ENCODE assay signal across 20 cellular contexts in genomic region chr3:123424999-123425386, GRCh38. TPM values are rescaled to one million over a fixed set of nuclear protein-coding genes. Genes with fewer than 3 reads are reported as not detected.
A peak's percentile ranks its signal among the peaks of the same experiment; 100 is the strongest.
DNase-seq lines count a peak whose midpoint lies in the region; ATAC-seq and TF ChIP-seq lines count a peak whose summit lies in the region.
"Had no signal": no experiment of that assay in that cellular context is flagged by ENCODE, and none has a peak within 500 bp of the region (broad histone marks: within the 10 kb centered on the region; RNA-seq: fewer than 3 reads in every experiment).

No MANE protein-coding gene starts in this region.

- DNase-seq in ascending aorta (ENCODE audit: low spot score in 2 of 2) (no peak), esophagus muscularis mucosa (ENCODE audit: extremely low spot score) (no peak), medulla oblongata (ENCODE audit: extremely low spot score) (peak; percentile 37), testis (no peak), NCI-H187 (lab: John Stamatoyannopoulos, UW) (no peak)
- DNase-seq: activated CD4-positive, alpha-beta T cell treated with anti-CD3 and anti-CD28 coated beads for 36 hours; activated gamma-delta T cell treated with Interleukin-2 at 50 U/mL for 16 hours; Calu3; H7; Karpas-422; naive B cell; SK-N-SH; stimulated activated CD4-positive, alpha-beta T cell treated with anti-CD3 and anti-CD28 coated beads, Interleukin-15, amount 100 ng/mL, for 24 hours; stimulated activated naive CD8-positive, alpha-beta T cell treated with anti-CD3 and anti-CD28 coated beads, Interleukin-15, amount 100 ng/mL, for 72 hours; T-helper 2 cell had no signal

- peak overlapping the region; percentile 85 to 87 for H3K27ac ChIP-seq in ascending aorta
- H3K27ac ChIP-seq in esophagus muscularis mucosa (replicated peaks in 1 of 4): peak overlapping the region; percentile 91 to 97 (median 94)
- H3K27ac ChIP-seq in testis: peak overlapping the region; percentile 48 to 71
- H3K27ac ChIP-seq: C4-2B had no signal

- peaks cover 9% of the 10 kb centered on the region for H3K27me3 Mint-ChIP-seq in activated T-helper 17 cell treated with anti-CD3 and anti-CD28 coated beads, Interleukin-2, amount 50 U/mL, for 72 hours

- H3K27me3 ChIP-seq in ascending aorta (no peaks in the 10 kb centered on the region), esophagus muscularis mucosa (no peaks in the 10 kb centered on the region), testis (no peaks in the 10 kb centered on the region)

- no peak for TF ChIP-seq POLR2A in esophagus muscularis mucosa (IDR thresholded peaks at IDR 0.05; ENCODE audit: low read depth)
- TF ChIP-seq POLR2A in testis (IDR thresholded peaks at IDR 0.05): no peak

- H3K36me3 ChIP-seq in ascending aorta (no peaks in the 10 kb centered on the region), esophagus muscularis mucosa (no peaks in the 10 kb centered on the region), testis (ENCODE audit: low read depth, missing control alignments) (no peaks in the 10 kb centered on the region)

- intact Hi-C loops in ascending aorta (cut with DNase I): loop anchor here (5.0 kb wide), 2 partner anchors 38 to 73 kb away; no protein-coding TSS in a partner anchor
- intact Hi-C loops in esophagus muscularis mucosa (cut with DNase I): no loop called here
- intact Hi-C loops in testis (cut with DNase I; ENCODE audit: low total_unique reads): no loop called here

- WGBS in esophagus muscularis mucosa: 69% methylated on average over 6 of the region's 7 CpGs
- WGBS in testis, 2 donors: 71 to 80% methylated on average over 5 to 6 of the region's 7 CpGs

- no peak overlapping the region for H3K27ac Mint-ChIP-seq in activated T-helper 17 cell treated with anti-CD3 and anti-CD28 coated beads, Interleukin-2, amount 50 U/mL, for 72 hours
- H3K27ac Mint-ChIP-seq: activated CD4-positive, alpha-beta T cell treated with anti-CD3 and anti-CD28 coated beads for 36 hours; dendritic cell treated with granulocyte-macrophage colony-stimulating factor and Interleukin-4, amounts not matched to agents 40 ng/mL and 50 ng/mL, for 4 days; naive B cell had no signal

- no peaks in the 10 kb centered on the region for H3K36me3 Mint-ChIP-seq in activated T-helper 17 cell treated with anti-CD3 and anti-CD28 coated beads, Interleukin-2, amount 50 U/mL, for 72 hours (ENCODE audit: low read depth)
- H3K36me3 Mint-ChIP-seq: naive B cell had no signal

- no peaks in the 10 kb centered on the region for H3K9me3 Mint-ChIP-seq in activated T-helper 17 cell treated with anti-CD3 and anti-CD28 coated beads, Interleukin-2, amount 50 U/mL, for 72 hours
- H3K9me3 Mint-ChIP-seq: dendritic cell treated with granulocyte-macrophage colony-stimulating factor and Interleukin-4, amounts not matched to agents 40 ng/mL and 50 ng/mL, for 4 days; naive B cell; stimulated activated naive CD8-positive, alpha-beta T cell treated with anti-CD3 and anti-CD28 coated beads, Interleukin-15, amount 100 ng/mL, for 72 hours had no signal

- H3K9me3 ChIP-seq in ascending aorta: no peaks in the 10 kb centered on the region
- no peaks in the 10 kb centered on the region for H3K9me3 ChIP-seq in esophagus muscularis mucosa
- no peaks in the 10 kb centered on the region for H3K9me3 ChIP-seq in testis
- H3K9me3 ChIP-seq: SK-N-SH had no signal

- no peak overlapping the region for H3K4me3 Mint-ChIP-seq in activated T-helper 17 cell treated with anti-CD3 and anti-CD28 coated beads, Interleukin-2, amount 50 U/mL, for 72 hours
- H3K4me3 Mint-ChIP-seq: activated CD4-positive, alpha-beta T cell treated with anti-CD3 and anti-CD28 coated beads for 36 hours; dendritic cell treated with granulocyte-macrophage colony-stimulating factor and Interleukin-4, amounts not matched to agents 40 ng/mL and 50 ng/mL, for 4 days; naive B cell; stimulated activated naive CD8-positive, alpha-beta T cell treated with anti-CD3 and anti-CD28 coated beads, Interleukin-15, amount 100 ng/mL, for 72 hours had no signal

- TF ChIP-seq CTCF in ascending aorta (IDR thresholded peaks at IDR 0.05) (no peak), esophagus muscularis mucosa (IDR thresholded peaks at IDR 0.05) (no peak), testis (IDR thresholded peaks at IDR 0.05) (no peak)

- ATAC-seq in activated T-helper 17 cell treated with anti-CD3 and anti-CD28 coated beads, Interleukin-2, amount 50 U/mL, for 72 hours (replicated peaks): no peak
- no peak for ATAC-seq in HG02852 (IDR thresholded peaks at IDR 0.05; ENCODE audit: unreplicated experiment)
- ATAC-seq: activated CD4-positive, alpha-beta T cell treated with anti-CD3 and anti-CD28 coated beads for 36 hours; stimulated activated naive CD8-positive, alpha-beta T cell treated with anti-CD3 and anti-CD28 coated beads, Interleukin-15, amount 100 ng/mL, for 72 hours had no signal

- H3K4me1 Mint-ChIP-seq in activated T-helper 17 cell treated with anti-CD3 and anti-CD28 coated beads, Interleukin-2, amount 50 U/mL, for 72 hours: no peaks in the 10 kb centered on the region
- H3K4me1 Mint-ChIP-seq: activated CD4-positive, alpha-beta T cell treated with anti-CD3 and anti-CD28 coated beads for 36 hours; naive B cell had no signal

- TF ChIP-seq EP300 in esophagus muscularis mucosa (IDR thresholded peaks at IDR 0.05): no peak

- H3K4me1 ChIP-seq in ascending aorta: peaks cover 28 to 64% of the 10 kb centered on the region in 2 donors
- H3K4me1 ChIP-seq in esophagus muscularis mucosa: peaks cover 86 to 100% (median 99%) of the 10 kb centered on the region in 4 donors
- H3K4me1 ChIP-seq in testis: peaks cover 18% of the 10 kb centered on the region

- H3K4me3 ChIP-seq in ascending aorta (no peak overlapping the region), esophagus muscularis mucosa (no peak overlapping the region), testis (no peak overlapping the region)

RNA-seq across cellular contexts. Expression of gene ADCY5, which starts 23.9 kb away (rescaled TPM):
- total RNA-seq in ascending aorta (32.2 TPM), esophagus muscularis mucosa (100 to 1,000 TPM; 133 to 228 (median 189) TPM), testis (10 to 100 TPM; 33.6 to 41.6 TPM)
- 16.5 TPM for polyA plus RNA-seq in testis (ENCODE audit: insufficient read depth, low read depth, low replicate concordance)
- total RNA-seq in activated T-helper 17 cell treated with anti-CD3 and anti-CD28 coated beads, Interleukin-2, amount 50 U/mL, for 72 hours: not detected
- total RNA-seq: activated CD4-positive, alpha-beta T cell treated with anti-CD3 and anti-CD28 coated beads for 36 hours; RPMI7951 had no signal

Comparison
In these comparisons a context has a peak if more than half of its experiments do, and no peak if none do; other contexts are left out.
1. RNA of gene ADCY5, which starts 23.9 kb away (total RNA-seq): 133 to 228 TPM in esophagus muscularis mucosa, 33.6 to 41.6 TPM in testis and 32.2 TPM in ascending aorta (single experiment); not detected in activated T-helper 17 cell treated with anti-CD3 and anti-CD28 coated beads, Interleukin-2, amount 50 U/mL, for 72 hours; every median in the first group is over 10 times any median in the second.
2. Peak in every context shown above with its lines, with median percentiles within 50 percentile points of each other: H3K27ac ChIP-seq.